Comparison of ENCODE assay signal across 24 cellular contexts in genomic region chr6:71465096-71465495, GRCh38.
A peak's percentile ranks its signal among the peaks of the same experiment; 100 is the strongest.
DNase-seq lines count a peak whose midpoint lies in the region; ATAC-seq, FAIRE-seq and TF ChIP-seq lines count a peak whose summit lies in the region.
"Had no signal": no experiment of that assay in that cellular context is flagged by ENCODE, and none has a peak within 500 bp of the region (broad histone marks: within the 10 kb centered on the region; RNA-seq: fewer than 3 reads in every experiment).

No MANE protein-coding gene starts in this region.

- TF ChIP-seq RAD21 in HepG2 (CRISPR knock-in tag; IDR thresholded peaks at IDR 0.05) = no peak

- no peaks in the 10 kb centered on the region for H3K9me3 ChIP-seq in HepG2 (ENCODE audit: low read length)
- no peaks in the 10 kb centered on the region for H3K9me3 ChIP-seq in right lobe of liver
- peaks cover 24% of the 10 kb centered on the region for H3K9me3 ChIP-seq in adipocyte (ENCODE audit: control insufficient read depth, low read length)
- H3K9me3 ChIP-seq: BE2C had no signal

- peaks cover 3% of the 10 kb centered on the region for H3K27me3 Mint-ChIP-seq in endothelial cell (ENCODE audit: unreplicated experiment)
- H3K27me3 Mint-ChIP-seq: CD4-positive, alpha-beta T cell had no signal

- no peaks in the 10 kb centered on the region for H3K79me2 ChIP-seq in HepG2 (ENCODE audit: insufficient read depth, low read length)

- POLR2A ChIA-PET in HepG2 (lab: Yijun Ruan, JAX) = no interaction called here

- no TSS peak for BruUV-seq in HepG2 (replicated peaks; lab: Mats Ljungman, UMichigan)

- peaks cover 21% of the 10 kb centered on the region for H3K4me1 Mint-ChIP-seq in endothelial cell (ENCODE audit: unreplicated experiment)
- H3K4me1 Mint-ChIP-seq: CD14-positive monocyte; CD8-positive, alpha-beta memory T cell; GM23338; H9 had no signal

- intact Hi-C loops in HepG2 (cut with micrococcal nuclease; ENCODE audit: unreplicated experiment) = no loop called here
- intact Hi-C loops in right lobe of liver (cut with DNase I) = no loop called here

- 0% methylated on average over 1 of the region's 1 CpG for WGBS in HepG2 (ENCODE audit: low lambda C conversion rate)
- WGBS in right lobe of liver (ENCODE audit: insufficient coverage, low coverage, low lambda C conversion rate, missing lambda C conversion rate) = 20% methylated on average over 1 of the region's 1 CpG

- CTCF ChIA-PET in HepG2 (lab: Yijun Ruan, JAX; ENCODE audit: low intra/inter-chr PET ratio, low total read pairs) = no interaction called here

- H3K9ac ChIP-seq in HepG2 (ENCODE audit: insufficient read depth, low read depth, low read length) (no peak overlapping the region), adipocyte (ENCODE audit: low read length) (no peak overlapping the region)
- H3K9ac ChIP-seq: BLaER1 treated with 17β-estradiol and CSF1 and Interleukin-3, amounts not matched to agents 10 nM and 100 nM had no signal

- no peak overlapping the region for H3K4me2 ChIP-seq in HepG2 (ENCODE audit: low read depth, low read length)
- H3K4me2 ChIP-seq: A549; BLaER1 treated with 17β-estradiol and CSF1 and Interleukin-3, amounts not matched to agents 10 nM and 100 nM; GM23338 had no signal

- no peak overlapping the region for H2AFZ ChIP-seq in HepG2 (ENCODE audit: low read length)
- H2AFZ ChIP-seq: GM23338 had no signal

- peaks cover 5% of the 10 kb centered on the region for H3K36me3 Mint-ChIP-seq in endothelial cell (ENCODE audit: low read depth, unreplicated experiment)
- H3K36me3 Mint-ChIP-seq: CD14-positive monocyte; CD8-positive, alpha-beta memory T cell had no signal

- TF ChIP-seq CTCF in HepG2 (CRISPR knock-in tag; IDR thresholded peaks at IDR 0.05) (no peak), right lobe of liver (IDR thresholded peaks at IDR 0.05) (no peak), endothelial cell (IDR thresholded peaks at IDR 0.05; ENCODE audit: unreplicated experiment) (no peak)

- no peak for TF ChIP-seq EP300 in HepG2 (IDR thresholded peaks at IDR 0.05; ENCODE audit: low read depth in 2 of 2, low read length in 2 of 2)
- TF ChIP-seq EP300 in HepG2 (CRISPR knock-in tag; IDR thresholded peaks at IDR 0.05; ENCODE audit: borderline replicate concordance) = no peak

- H3K36me3 ChIP-seq in HepG2 (replicated peaks in 1 of 2; ENCODE audit: control insufficient read depth in 1 of 2, insufficient read depth in 2 of 2, low read length in 2 of 2) (no peaks in the 10 kb centered on the region), right lobe of liver (no peaks in the 10 kb centered on the region), adipocyte (ENCODE audit: control insufficient read depth, insufficient read depth, low read length, severe bottlenecking) (no peaks in the 10 kb centered on the region)
- H3K36me3 ChIP-seq: BE2C had no signal

- H3K4me3 Mint-ChIP-seq in endothelial cell (ENCODE audit: unreplicated experiment) = peak overlapping the region; percentile 14
- H3K4me3 Mint-ChIP-seq: CD14-positive monocyte; CD4-positive, alpha-beta T cell; CD8-positive, alpha-beta memory T cell; GM23338; H9; HFFc6 had no signal

- no peak for ATAC-seq in HepG2
- no peak for ATAC-seq in right lobe of liver
- no peak for ATAC-seq in GM18861 (IDR thresholded peaks at IDR 0.05; ENCODE audit: unreplicated experiment)
- ATAC-seq: A549, GM12878, GM23338, HCT116 had no signal

- H3K27me3 ChIP-seq in HepG2 (ENCODE audit: control insufficient read depth in 1 of 2, insufficient read depth in 2 of 2, low read length in 2 of 2) (no peaks in the 10 kb centered on the region), right lobe of liver (no peaks in the 10 kb centered on the region), adipocyte (replicated peaks; ENCODE audit: control insufficient read depth, insufficient read depth, low read length) (no peaks in the 10 kb centered on the region)
- H3K27me3 ChIP-seq: BLaER1 treated with 17β-estradiol and CSF1 and Interleukin-3, amounts not matched to agents 10 nM and 100 nM had no signal

- DNase-seq in HepG2 (ENCODE audit: low spot score) (no peak), right lobe of liver (no peak), adipocyte (ENCODE audit: low read depth) (no peak), endothelial cell (ENCODE audit: low spot score) (no peak), SIG-M5 (lab: John Stamatoyannopoulos, UW) (no peak)
- DNase-seq: 8988T; ACHN; AML-193; BE2C; Calu3; CD4-positive, alpha-beta T cell; CD8-positive, alpha-beta memory T cell; DMS79; EL; GDM1; H9; HFFc6 had no signal

- in situ Hi-C loops in HepG2 (cut with HindIII; ENCODE audit: extremely low pct_ligation_motif_present, low pct_unique_long_range_greater_than_20kb) = no loop called here

- H3K4me1 ChIP-seq in HepG2 (ENCODE audit: insufficient read depth, low read length) (no peaks in the 10 kb centered on the region), right lobe of liver (no peaks in the 10 kb centered on the region), adipocyte (ENCODE audit: control insufficient read depth, insufficient read depth, low read length) (peaks cover 25% of the 10 kb centered on the region)
- H3K4me1 ChIP-seq: A549, BE2C had no signal

- H3K4me3 ChIP-seq in HepG2 (replicated peaks in 1 of 3; ENCODE audit: insufficient read depth in 1 of 3, low read depth in 2 of 3, low read length in 3 of 3) (no peak overlapping the region), right lobe of liver (no peak overlapping the region), adipocyte (ENCODE audit: low read length) (peak overlapping the region; percentile 32)
- H3K4me3 ChIP-seq: A549; BLaER1 treated with 17β-estradiol and CSF1 and Interleukin-3, amounts not matched to agents 10 nM and 100 nM; GM12878; GM23338 had no signal

- no peak for TF ChIP-seq POLR2A in HepG2 (IDR thresholded peaks at IDR 0.05; ENCODE audit: insufficient read depth in 1 of 2, low read depth in 2 of 2, low read length in 2 of 2)
- TF ChIP-seq POLR2A in right lobe of liver (IDR thresholded peaks at IDR 0.05) = no peak

- no peak for FAIRE-seq in HepG2 (lab: Jason Lieb, UNC)
- FAIRE-seq: A549, GM12878 had no signal

- H3K9me3 Mint-ChIP-seq in endothelial cell (ENCODE audit: unreplicated experiment) = peaks cover 6% of the 10 kb centered on the region

- H4K20me1 ChIP-seq in HepG2 (ENCODE audit: insufficient read depth, low read length) = no peaks in the 10 kb centered on the region
- H4K20me1 ChIP-seq: BLaER1 treated with 17β-estradiol and CSF1 and Interleukin-3, amounts not matched to agents 10 nM and 100 nM had no signal

- peak overlapping the region; percentile 11 for H3K27ac Mint-ChIP-seq in endothelial cell (ENCODE audit: unreplicated experiment)
- H3K27ac Mint-ChIP-seq: CD14-positive monocyte; CD4-positive, alpha-beta T cell; CD8-positive, alpha-beta memory T cell; GM23338; H9; HFFc6 had no signal

- H3K27ac ChIP-seq in HepG2 (ENCODE audit: extremely low read length, insufficient read depth, low read length) (no peak overlapping the region), right lobe of liver (no peak overlapping the region)
- H3K27ac ChIP-seq: A549; BLaER1 treated with 17β-estradiol and CSF1 and Interleukin-3, amounts not matched to agents 10 nM and 100 nM had no signal

TF ChIP-seq in HepG2, 621 proteins besides CTCF, POLR2A, EP300 and RAD21:
- TF ChIP-seq ZNF251 (CRISPR knock-in tag; IDR thresholded peaks at IDR 0.05) (no peak), ZNF317 (CRISPR knock-in tag; IDR thresholded peaks at IDR 0.05) (0 out of 2 replicates have a peak, but pooled peaks have one; percentile 28)
TF ChIP-seq in HepG2: peak in this region for 1.
